Comparison of ENCODE assay signal across 27 cellular contexts in genomic region chr14:85483037-85483436, GRCh38. TPM values are rescaled to one million over a fixed set of nuclear protein-coding genes. Genes with fewer than 3 reads are reported as not detected.
DNase-seq lines count a peak whose midpoint lies in the region; ATAC-seq, FAIRE-seq and TF ChIP-seq lines count a peak whose summit lies in the region.
"Had no signal": no experiment of that assay in that cellular context is flagged by ENCODE, and none has a peak within 500 bp of the region (broad histone marks: within the 10 kb centered on the region; RNA-seq: fewer than 3 reads in every experiment).

No MANE protein-coding gene starts in this region.

- no peak for TF ChIP-seq POLR2A in stomach (IDR thresholded peaks at IDR 0.05)

- no peak for TF ChIP-seq EP300 in stomach (IDR thresholded peaks at IDR 0.05)

- peak; percentile 55 for DNase-seq in LNCaP clone FGC (ENCODE audit: low read depth)
- peak; percentile 11 for DNase-seq in bronchial epithelial cell (ENCODE audit: low read depth)
- no peak for DNase-seq in left colon
- DNase-seq in stomach: no peak
- DNase-seq in NCI-H1092 (lab: John Stamatoyannopoulos, UW): no peak
- no peak for DNase-seq in islet precursor cell
- DNase-seq: activated CD4-positive, alpha-beta T cell treated with anti-CD3 and anti-CD28 coated beads, Interleukin-2, amount 50 U/mL, for 4 hours; activated CD4-positive, CD25-positive, alpha-beta regulatory T cell; activated CD8-positive, alpha-beta memory T cell treated with anti-CD3 and anti-CD28 coated beads, Interleukin-2, amount 50 U/mL, for 4 hours; CD8-positive, alpha-beta T cell; effector memory CD4-positive, alpha-beta T cell; IMR-90; NCI-H1105 treated with DMSO at 0.1 percent for 48 hours; NCI-H2029 treated with DMSO at 0.1 percent for 48 hours; NCI-H2227 treated with DMSO at 0.1 percent for 48 hours; NCI-H774; right cardiac atrium; stimulated activated CD4-positive, alpha-beta T cell treated with anti-CD3 and anti-CD28 coated beads, Interleukin-12 subunit alpha, Interleukin-12 subunit beta, amount 100 ng/mL, for 4 hours; stimulated activated CD4-positive, alpha-beta T cell treated with anti-CD3 and anti-CD28 coated beads, Interleukin-4, amount 100 ng/mL, for 24 hours; stimulated activated naive CD4-positive, alpha-beta T cell; T-helper 9 cell had no signal

- H3K27me3 ChIP-seq in bronchial epithelial cell (ENCODE audit: control insufficient read depth, insufficient read depth, low read length): no peaks in the 10 kb centered on the region
- no peaks in the 10 kb centered on the region for H3K27me3 ChIP-seq in stomach
- H3K27me3 ChIP-seq: esophagus muscularis mucosa had no signal

- no peaks in the 10 kb centered on the region for H3K9me3 ChIP-seq in stomach
- H3K9me3 ChIP-seq: esophagus muscularis mucosa had no signal

- no peak overlapping the region for H3K4me3 ChIP-seq in LNCaP clone FGC (ENCODE audit: low read depth, low read length)
- no peak overlapping the region for H3K4me3 ChIP-seq in bronchial epithelial cell (ENCODE audit: low read depth, low read length)
- no peak overlapping the region for H3K4me3 ChIP-seq in stomach
- H3K4me3 ChIP-seq: esophagus muscularis mucosa had no signal

- peak overlapping the region in 4 of 5 donors; percentile 59 to 61 (median 60) for H3K27ac ChIP-seq in stomach
- H3K27ac ChIP-seq: esophagus muscularis mucosa had no signal

- FAIRE-seq in bronchial epithelial cell (lab: Jason Lieb, UNC): no peak
- FAIRE-seq: GM19239 had no signal

- peaks cover 0 to 25% (median 14%) of the 10 kb centered on the region in 4 donors for H3K4me1 ChIP-seq in stomach
- H3K4me1 ChIP-seq: esophagus muscularis mucosa had no signal

- peak; percentile 9 for ATAC-seq in left colon
- ATAC-seq in GM21515 (IDR thresholded peaks at IDR 0.05; ENCODE audit: unreplicated experiment): no peak
- ATAC-seq: activated T-helper 17 cell treated with anti-CD3 and anti-CD28 coated beads, Interleukin-2, amount 50 U/mL, for 72 hours; CD8-positive, alpha-beta T cell; HCT116 had no signal

- no peak for TF ChIP-seq CTCF in LNCaP clone FGC (IDR thresholded peaks at IDR 0.05; ENCODE audit: control insufficient read depth, extremely low read depth, insufficient read depth)
- TF ChIP-seq CTCF in bronchial epithelial cell (IDR thresholded peaks at IDR 0.05; ENCODE audit: insufficient read depth, low read length, severe bottlenecking): no peak
- no peak for TF ChIP-seq CTCF in stomach (IDR thresholded peaks at IDR 0.05)

- intact Hi-C loops in left colon (cut with DNase I, micrococcal nuclease): no loop called here
- intact Hi-C loops in stomach (cut with DNase I; ENCODE audit: low total_unique reads): no loop called here

- H3K36me3 ChIP-seq in bronchial epithelial cell (ENCODE audit: control insufficient read depth, insufficient read depth, low read length) (no peaks in the 10 kb centered on the region), stomach (no peaks in the 10 kb centered on the region)
- H3K36me3 ChIP-seq: esophagus muscularis mucosa had no signal

- WGBS in stomach, 5 donors: 17 to 36% (median 30%) methylated on average over 2 of the region's 2 CpGs

RNA-seq across cellular contexts. Expression of gene FLRT2, which starts 46.9 kb away (rescaled TPM):
- total RNA-seq in bronchial epithelial cell (7.1 and 14.8 TPM in 2 replicates), left colon (1 to 10 TPM; 2.5 to 7.5 TPM), stomach (10 to 100 TPM in 1 of 5 donors, 1 to 10 TPM in 1, under 1 TPM in 3; 0.45 to 34.1 (median 0.87) TPM)
- 1 to 10 TPM in 2 of 3 donors, under 1 TPM in 1; 0.68 to 1.8 (median 1.5) TPM for polyA plus RNA-seq in stomach
- total RNA-seq: activated T-helper 17 cell treated with anti-CD3 and anti-CD28 coated beads, Interleukin-2, amount 50 U/mL, for 72 hours; CD8-positive, alpha-beta T cell; G401 had no signal

Comparison
In these comparisons a context has a peak if more than half of its experiments do, and no peak if none do; other contexts are left out.
1. DNase-seq: peak in LNCaP clone FGC (single experiment) and bronchial epithelial cell (single experiment); none in left colon (0 of 2), stomach (single experiment), NCI-H1092 (single experiment) and islet precursor cell (single experiment).